ENCODE assay signal across 23 cellular contexts in genomic region chr1:20328201-20328600, GRCh38. TPM values are rescaled to one million over a fixed set of nuclear protein-coding genes. Genes with fewer than 3 reads are reported as not detected.
DNase-seq lines count a peak whose midpoint lies in the region; ATAC-seq, FAIRE-seq and TF ChIP-seq lines count a peak whose summit lies in the region.
"Had no signal": no experiment of that assay in that cellular context is flagged by ENCODE, and none has a peak within 500 bp of the region (broad histone marks: within the 10 kb centered on the region; RNA-seq: fewer than 3 reads in every experiment).

No MANE protein-coding gene starts in this region.

- H2AFZ ChIP-seq in K562 (ENCODE audit: low read depth, low read length) (no peak overlapping the region), mammary epithelial cell (ENCODE audit: low read depth, low read length) (no peak overlapping the region)

- in situ Hi-C loops in K562 (cut with MboI) (no loop called here), mammary epithelial cell (cut with MboI; ENCODE audit: low sequenced_read_pairs in 2 of 2) (no loop called here)

- TF ChIP-seq EP300 in K562 (IDR thresholded peaks at IDR 0.05; ENCODE audit: low read length) = no peak

- POLR2A ChIA-PET in HEK293 (lab: Yijun Ruan, JAX) = no interaction called here
- POLR2A ChIA-PET in K562 (lab: Yijun Ruan, JAX) = no interaction called here

- H3K4me1 ChIP-seq in HEK293 (ENCODE audit: control insufficient read depth, insufficient read depth, low read length) (no peaks in the 10 kb centered on the region), K562 (replicated peaks in 1 of 2; ENCODE audit: control insufficient read depth in 2 of 2, insufficient read depth in 2 of 2, low read length in 2 of 2) (peaks cover 0 to 2% of the 10 kb centered on the region in 2 experiments; a peak in 1 of 5 replicates), mammary epithelial cell (ENCODE audit: insufficient read depth, low read length) (no peaks in the 10 kb centered on the region)

- no peaks in the 10 kb centered on the region for H3K9me1 ChIP-seq in K562 (ENCODE audit: control insufficient read depth, insufficient read depth, low read length)

- H3K9ac ChIP-seq in K562 (ENCODE audit: insufficient read depth in 1 of 2, low read depth in 2 of 2, low read length in 2 of 2) = no peak overlapping the region
- H3K9ac ChIP-seq in mammary epithelial cell (ENCODE audit: insufficient read depth, low read length) = no peak overlapping the region

- peak; percentile 69 for FAIRE-seq in K562 (lab: Jason Lieb, UNC)
- FAIRE-seq: GM12891, GM18507, H1 had no signal

- no peak overlapping the region for H3K27ac ChIP-seq in HEK293 (ENCODE audit: extremely low read depth, low read depth, low read length)
- no peak overlapping the region for H3K27ac ChIP-seq in K562 (ENCODE audit: extremely low read depth, low read depth, low read length)
- H3K27ac ChIP-seq in mammary epithelial cell (ENCODE audit: insufficient read depth, low read depth, low read length) = no peak overlapping the region

- H3K4me3 ChIP-seq in HEK293 (ENCODE audit: low read depth, low read length) = no peak overlapping the region
- H3K4me3 ChIP-seq in K562 = no peak overlapping the region
- H3K4me3 ChIP-seq in mammary epithelial cell (replicated peaks in 1 of 3; ENCODE audit: insufficient read depth in 1 of 3, low read depth in 2 of 3, low read length in 3 of 3) = no peak overlapping the region

- H3K36me3 ChIP-seq in HEK293 (ENCODE audit: control insufficient read depth in 2 of 2, insufficient read depth in 1 of 2, low read length in 2 of 2) (no peaks in the 10 kb centered on the region), K562 (ENCODE audit: control insufficient read depth, insufficient read depth, low read length) (no peaks in the 10 kb centered on the region), mammary epithelial cell (ENCODE audit: insufficient read depth, low read length) (no peaks in the 10 kb centered on the region)

- TF ChIP-seq RAD21 in K562 (CRISPR knock-in tag; conservative IDR thresholded peaks at IDR 0.05 in 1 of 2, IDR thresholded peaks at IDR 0.05 in 1 of 2) = no peak

- H3K4me2 ChIP-seq in K562 (ENCODE audit: insufficient read depth, low read length) (no peak overlapping the region), mammary epithelial cell (ENCODE audit: insufficient read depth, low read depth, low read length) (no peak overlapping the region)

- peak; percentile 70 for ATAC-seq in K562
- ATAC-seq in HG03432 (IDR thresholded peaks at IDR 0.05; ENCODE audit: unreplicated experiment) = no peak

- H3K27me3 ChIP-seq in K562 (ENCODE audit: control insufficient read depth in 2 of 2, insufficient read depth in 2 of 2, low read length in 2 of 2) = peaks cover 16 to 40% of the 10 kb centered on the region in 2 experiments
- H3K27me3 ChIP-seq in mammary epithelial cell (ENCODE audit: insufficient read depth, low read length) = no peaks in the 10 kb centered on the region

- dilution Hi-C loops in mammary epithelial cell (cut with HindIII; ENCODE audit: low sequenced_read_pairs) = no loop called here

- WGBS in K562 (ENCODE audit: insufficient coverage, low coverage, missing lambda C conversion rate) = 2% methylated on average over 7 of the region's 7 CpGs
- 94% methylated on average over 7 of the region's 7 CpGs for WGBS in mammary epithelial cell (ENCODE audit: low coverage, missing lambda C conversion rate)

- BruUV-seq in K562 (replicated peaks; lab: Mats Ljungman, UMichigan) (no TSS peak), mammary epithelial cell (replicated peaks; lab: Mats Ljungman, UMichigan) (no TSS peak)

- DNase-seq in K562 (ENCODE audit: extremely low read depth in 1 of 4, low spot score in 3 of 4) = peak in 3 of 4 experiments; percentile 39 to 48 (median 48)
- DNase-seq in posterior vena cava (ENCODE audit: low spot score) = peak; percentile 47
- DNase-seq in HPDE6-E6E7 (ENCODE audit: extremely low spot score) = no peak
- DNase-seq in mammary epithelial cell = no peak
- DNase-seq: C1 segment of cervical spinal cord; Calu3; CD4-positive, alpha-beta memory T cell; COR-L47; DMS53; DMS79 treated with DMSO at 0.1 percent for 48 hours; GF-D8; H7; HCEC 1CT had no signal

- no peaks in the 10 kb centered on the region for H3K9me3 ChIP-seq in HEK293 (ENCODE audit: control insufficient read depth, insufficient read depth, low read depth, low read length)
- no peaks in the 10 kb centered on the region for H3K9me3 ChIP-seq in K562 (replicated peaks; ENCODE audit: control insufficient read depth, insufficient read depth, low read depth, low read length)
- H3K9me3 ChIP-seq in mammary epithelial cell (replicated peaks; ENCODE audit: insufficient read depth, low read length) = no peaks in the 10 kb centered on the region

- intact Hi-C loops in K562 (cut with micrococcal nuclease) = no loop called here
- intact Hi-C loops in posterior vena cava (cut with DNase I) = no loop called here
- intact Hi-C loops in mammary epithelial cell (cut with micrococcal nuclease) = no loop called here

- TF ChIP-seq CTCF in HEK293 (tag by site-specific recombination; IDR thresholded peaks at IDR 0.05) = no peak
- no peak for TF ChIP-seq CTCF in K562 (IDR thresholded peaks at IDR 0.05 in 2 of 3, conservative IDR thresholded peaks at IDR 0.05 in 1 of 3; ENCODE audit: insufficient read depth in 2 of 3, low read depth in 1 of 3, low read length in 3 of 3)
- TF ChIP-seq CTCF in mammary epithelial cell (conservative IDR thresholded peaks at IDR 0.05 in 1 of 2, IDR thresholded peaks at IDR 0.05 in 1 of 2; ENCODE audit: extremely low read depth in 1 of 2, insufficient read depth in 1 of 2, low read depth in 1 of 2, low read length in 2 of 2) = no peak

- CTCF ChIA-PET in HEK293 (lab: Yijun Ruan, JAX) = interaction anchor here (1.6 kb wide), 1 partner anchor 166 kb away, joined by 3 read pairs; no protein-coding TSS in a partner anchor
- CTCF ChIA-PET in K562 (lab: Yijun Ruan, JAX; ENCODE audit: low intra/inter-chr PET ratio) = no interaction called here
- CTCF ChIA-PET in mammary epithelial cell (lab: Charles Lee; ENCODE audit: low non-redundant PET) = no interaction called here

- no peaks in the 10 kb centered on the region for H3K79me2 ChIP-seq in K562 (ENCODE audit: control insufficient read depth, insufficient read depth, low read length)
- H3K79me2 ChIP-seq in mammary epithelial cell (ENCODE audit: insufficient read depth, low read length) = no peaks in the 10 kb centered on the region

- H4K20me1 ChIP-seq in K562 (replicated peaks; ENCODE audit: control insufficient read depth, insufficient read depth, low read length) (0 out of 2 replicates have a peak, but pooled peaks cover 4% of the 10 kb centered on the region), mammary epithelial cell (ENCODE audit: insufficient read depth, low read length) (no peaks in the 10 kb centered on the region)

- no peak for TF ChIP-seq POLR2A in K562 (conservative IDR thresholded peaks at IDR 0.05)

TF ChIP-seq in HEK293, 187 proteins besides CTCF, POLR2A, EP300 and RAD21 (continues in another document):
- TF ChIP-seq KLF9 (tag by site-specific recombination; IDR thresholded peaks at IDR 0.05; ENCODE audit: low read depth) = peak; percentile 69
- TF ChIP-seq, protein P1, sequence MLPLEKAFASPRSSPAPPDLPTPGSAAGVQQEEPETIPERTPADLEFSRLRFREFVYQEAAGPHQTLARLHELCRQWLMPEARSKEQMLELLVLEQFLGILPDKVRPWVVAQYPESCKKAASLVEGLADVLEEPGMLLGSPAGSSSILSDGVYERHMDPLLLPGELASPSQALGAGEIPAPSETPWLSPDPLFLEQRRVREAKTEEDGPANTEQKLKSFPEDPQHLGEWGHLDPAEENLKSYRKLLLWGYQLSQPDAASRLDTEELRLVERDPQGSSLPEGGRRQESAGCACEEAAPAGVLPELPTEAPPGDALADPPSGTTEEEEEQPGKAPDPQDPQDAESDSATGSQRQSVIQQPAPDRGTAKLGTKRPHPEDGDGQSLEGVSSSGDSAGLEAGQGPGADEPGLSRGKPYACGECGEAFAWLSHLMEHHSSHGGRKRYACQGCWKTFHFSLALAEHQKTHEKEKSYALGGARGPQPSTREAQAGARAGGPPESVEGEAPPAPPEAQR (tag by site-specific recombination; IDR thresholded peaks at IDR 0.05) = no peak

TF ChIP-seq in K562, 482 proteins besides CTCF, POLR2A, EP300 and RAD21 (continues in another document):
- peak; percentile 52 for TF ChIP-seq EGR1 (conservative IDR thresholded peaks at IDR 0.05)
- no peak for TF ChIP-seq MEIS2 (IDR thresholded peaks at IDR 0.05; ENCODE audit: partially characterized antibody)

RNA-seq across cellular contexts. Expression of gene VWA5B1, which starts 37.5 kb away (rescaled TPM):
- total RNA-seq in K562 (2011; cell fraction: chromatin; rRNA removed; ENCODE audit: low replicate concordance) = not detected in 2 replicates
- total RNA-seq in K562 (2011; cell fraction: nucleolus; rRNA removed) = not detected in 2 replicates
- not detected in 2 replicates for total RNA-seq in K562 (2011; cell fraction: nucleoplasm; rRNA removed)
- total RNA-seq in K562 (2014; rRNA removed) (not detected in 2 replicates), K562 (2014; rRNA removed; fragmentation: Illumina TruSeq; extraction: Trizol) (not detected in 2 replicates), K562 (2015; rRNA removed; fragmentation: Illumina TruSeq; extraction: Trizol) (not detected in 2 replicates), K562 (2021) (not detected in 2 replicates), posterior vena cava (not detected), mammary epithelial cell (not detected)
- polyA plus RNA-seq in K562 (2011; rRNA removed) (not detected in 2 replicates), K562 (2014; fragmentation: Illumina TruSeq; extraction: Trizol) (not detected in 2 replicates), K562 (2014; fragmentation: Nextera tagmentation; extraction: Ambion mirVana) (not detected), K562 (2014; rRNA removed) (not detected in 2 replicates), mammary epithelial cell (not detected)
- not detected in 2 replicates for polyA plus RNA-seq in K562 (2011; cell fraction: cytosol; rRNA removed)
- polyA plus RNA-seq in K562 (2011; cell fraction: nucleus; rRNA removed) = not detected in 2 replicates
- polyA plus RNA-seq in K562 (2012) = not detected in 2 replicates
- not detected in 2 replicates for polyA minus RNA-seq in K562 (2011; rRNA and poly(A)+ RNA removed)
- polyA minus RNA-seq in K562 (2011; cell fraction: cytosol; rRNA and poly(A)+ RNA removed) = not detected in 2 replicates
- not detected in 2 replicates for polyA minus RNA-seq in K562 (2011; cell fraction: nucleus; rRNA and poly(A)+ RNA removed)
- polyA minus RNA-seq in mammary epithelial cell = not detected
- total RNA-seq: A172, A673, Calu3, Daoy, G401 had no signal
- polyA plus RNA-seq: BJ had no signal

Comparison
In these comparisons a context has a peak if more than half of its experiments do, and no peak if none do; other contexts are left out.
1. DNase-seq: peak in K562 (3 of 4) and posterior vena cava (single experiment); none in HPDE6-E6E7 (single experiment) and mammary epithelial cell (single experiment).